Comparison of ENCODE assay signal across 8 cellular contexts in genomic region chr12:89882051-89882450, GRCh38.
DNase-seq lines count a peak whose midpoint lies in the region; ATAC-seq and TF ChIP-seq lines count a peak whose summit lies in the region.

No MANE protein-coding gene starts in this region.

- TF ChIP-seq POLR2A in thyroid gland (IDR thresholded peaks at IDR 0.05) = no peak

- H3K9me3 ChIP-seq in CD8-positive, alpha-beta memory T cell (ENCODE audit: low read length) = no peaks in the 10 kb centered on the region
- H3K9me3 ChIP-seq in thyroid gland (no peaks in the 10 kb centered on the region), mammary epithelial cell (replicated peaks; ENCODE audit: insufficient read depth, low read length) (no peaks in the 10 kb centered on the region)

- CTCF ChIA-PET in CD8-positive, alpha-beta memory T cell (lab: Charles Lee) = interaction anchor here (2.6 kb wide), 1 partner anchor 18 kb away, joined by 12 read pairs; no protein-coding TSS in a partner anchor
- CTCF ChIA-PET in mammary epithelial cell (lab: Charles Lee; ENCODE audit: low non-redundant PET) = no interaction called here

- in situ Hi-C loops in mammary epithelial cell (cut with MboI; ENCODE audit: low sequenced_read_pairs in 2 of 2) = no loop called here

- H3K36me3 Mint-ChIP-seq in CD8-positive, alpha-beta memory T cell = peaks cover 0 to 4% (median 0%) of the 10 kb centered on the region in 3 donors

- intact Hi-C loops in thyroid gland (cut with DNase I) = no loop called here
- intact Hi-C loops in mammary epithelial cell (cut with micrococcal nuclease) = no loop called here

- TF ChIP-seq CTCF in fibroblast of mammary gland (conservative IDR thresholded peaks at IDR 0.05; ENCODE audit: control insufficient read depth, insufficient read depth, low read depth, low read length) (no peak), thyroid gland (IDR thresholded peaks at IDR 0.05) (no peak), mammary epithelial cell (conservative IDR thresholded peaks at IDR 0.05 in 1 of 2, IDR thresholded peaks at IDR 0.05 in 1 of 2; ENCODE audit: extremely low read depth in 1 of 2, insufficient read depth in 1 of 2, low read depth in 1 of 2, low read length in 2 of 2) (no peak)

- POLR2A ChIA-PET in CD8-positive, alpha-beta memory T cell (lab: Charles Lee) = interaction anchor here (1.2 kb wide), 1 partner anchor 174 kb away, joined by 5 read pairs; the partner anchor contains the start of gene ATP2B1

- BruUV-seq in mammary epithelial cell (replicated peaks; lab: Mats Ljungman, UMichigan) = no TSS peak

- no peaks in the 10 kb centered on the region for H3K27me3 ChIP-seq in CD8-positive, alpha-beta memory T cell (ENCODE audit: insufficient read depth, low read length, poor library complexity, severe bottlenecking)
- H3K27me3 ChIP-seq in thyroid gland (no peaks in the 10 kb centered on the region), mammary epithelial cell (ENCODE audit: insufficient read depth, low read length) (no peaks in the 10 kb centered on the region)

- H3K36me3 ChIP-seq in CD8-positive, alpha-beta memory T cell (ENCODE audit: insufficient read depth, low read length) = no peaks in the 10 kb centered on the region
- H3K36me3 ChIP-seq in thyroid gland (no peaks in the 10 kb centered on the region), mammary epithelial cell (ENCODE audit: insufficient read depth, low read length) (no peaks in the 10 kb centered on the region)

- H3K4me2 ChIP-seq in mammary epithelial cell (ENCODE audit: insufficient read depth, low read depth, low read length) = no peak overlapping the region

- peaks cover 42% of the 10 kb centered on the region for H3K4me1 ChIP-seq in CD8-positive, alpha-beta memory T cell (ENCODE audit: insufficient read depth, low read length)
- H3K4me1 ChIP-seq in thyroid gland = no peaks in the 10 kb centered on the region
- no peaks in the 10 kb centered on the region for H3K4me1 ChIP-seq in mammary epithelial cell (ENCODE audit: insufficient read depth, low read length)

- peaks cover 0 to 3% (median 0%) of the 10 kb centered on the region in 5 donors for H3K9me3 Mint-ChIP-seq in CD8-positive, alpha-beta memory T cell

- no peaks in the 10 kb centered on the region for H4K20me1 ChIP-seq in mammary epithelial cell (ENCODE audit: insufficient read depth, low read length)

- no peak overlapping the region for H2AFZ ChIP-seq in mammary epithelial cell (ENCODE audit: low read depth, low read length)

- H3K27me3 Mint-ChIP-seq in CD8-positive, alpha-beta memory T cell = no peaks in the 10 kb centered on the region

- dilution Hi-C loops in mammary epithelial cell (cut with HindIII; ENCODE audit: low sequenced_read_pairs) = no loop called here

- H3K79me2 ChIP-seq in mammary epithelial cell (ENCODE audit: insufficient read depth, low read length) = no peaks in the 10 kb centered on the region

- no peak overlapping the region for H3K27ac ChIP-seq in CD8-positive, alpha-beta memory T cell (ENCODE audit: low read depth, low read length)
- H3K27ac ChIP-seq in thyroid gland (no peak overlapping the region), mammary epithelial cell (ENCODE audit: insufficient read depth, low read depth, low read length) (no peak overlapping the region)

- H3K4me3 Mint-ChIP-seq in CD8-positive, alpha-beta memory T cell = peak overlapping the region in 6 of 7 donors; percentile 5 to 83 (median 68)

- no peak overlapping the region for H3K9ac ChIP-seq in mammary epithelial cell (ENCODE audit: insufficient read depth, low read length)

- H3K27ac Mint-ChIP-seq in CD8-positive, alpha-beta memory T cell = peak overlapping the region; percentile 78 to 98 (median 94)

- no peak overlapping the region for H3K4me3 ChIP-seq in CD8-positive, alpha-beta memory T cell (ENCODE audit: low read length)
- H3K4me3 ChIP-seq in fibroblast of mammary gland (ENCODE audit: control insufficient read depth, low read depth, low read length) (no peak overlapping the region), thyroid gland (replicated peaks in 1 of 3) (no peak overlapping the region), mammary epithelial cell (replicated peaks in 1 of 3; ENCODE audit: insufficient read depth in 1 of 3, low read depth in 2 of 3, low read length in 3 of 3) (no peak overlapping the region)

- H3K4me1 Mint-ChIP-seq in CD8-positive, alpha-beta memory T cell = peaks cover 56 to 71% (median 69%) of the 10 kb centered on the region in 3 donors

- DNase-seq in CD8-positive, alpha-beta memory T cell = peak in 1 of 5 donors; percentile 14
- DNase-seq in fibroblast of mammary gland (ENCODE audit: low read depth) (peak; percentile 53), thyroid gland (no peak), NCI-H524 treated with DMSO at 0.1 percent for 48 hours (lab: John Stamatoyannopoulos, UW) (no peak), COLO829 (ENCODE audit: low spot score) (no peak), mammary epithelial cell (no peak)

- ATAC-seq in GM19395 (IDR thresholded peaks at IDR 0.05; ENCODE audit: unreplicated experiment) = peak; percentile 46
- ATAC-seq in HG03457 (IDR thresholded peaks at IDR 0.05; ENCODE audit: unreplicated experiment) = peak; percentile 38
